11 cellular contexts compared by ENCODE assay signal in genomic region chr14:49966304-49966809, GRCh38.
DNase-seq lines count a peak whose midpoint lies in the region; ATAC-seq and TF ChIP-seq lines count a peak whose summit lies in the region.
"Had no signal": no experiment of that assay in that cellular context is flagged by ENCODE, and none has a peak within 500 bp of the region (broad histone marks: within the 10 kb centered on the region; RNA-seq: fewer than 3 reads in every experiment).

No MANE protein-coding gene starts in this region.

- no peak overlapping the region for H3K27ac Mint-ChIP-seq in neural progenitor cell
- H3K27ac Mint-ChIP-seq in CD8-positive, alpha-beta memory T cell, result peak overlapping the region in 2 of 8 donors; percentile 19 to 58

- H3K9me3 ChIP-seq in neural progenitor cell (ENCODE audit: low read depth), result no peaks in the 10 kb centered on the region
- no peaks in the 10 kb centered on the region for H3K9me3 ChIP-seq in CD8-positive, alpha-beta memory T cell (ENCODE audit: low read length)

- no peaks in the 10 kb centered on the region for H3K36me3 Mint-ChIP-seq in neural progenitor cell
- H3K36me3 Mint-ChIP-seq in CD8-positive, alpha-beta memory T cell, result peaks cover 0 to 5% (median 0%) of the 10 kb centered on the region in 3 donors
- H3K36me3 Mint-ChIP-seq: CD4-positive, CD25-positive, alpha-beta regulatory T cell had no signal

- H3K9ac ChIP-seq in neural progenitor cell, result no peak overlapping the region

- H3K4me3 Mint-ChIP-seq in neural progenitor cell, result no peak overlapping the region
- H3K4me3 Mint-ChIP-seq in CD8-positive, alpha-beta memory T cell, result peak overlapping the region in 1 of 7 donors; percentile 20

- peak overlapping the region; percentile 88 for H2AFZ ChIP-seq in neural progenitor cell (replicated peaks)

- no peak overlapping the region for H3K4me3 ChIP-seq in neural progenitor cell
- no peak overlapping the region for H3K4me3 ChIP-seq in CD8-positive, alpha-beta memory T cell (ENCODE audit: low read length)

- CTCF ChIA-PET in CD8-positive, alpha-beta memory T cell (lab: Charles Lee), result interaction anchor here (0.9 kb wide), 1 partner anchor 8 kb away, joined by 3 read pairs; no protein-coding TSS in a partner anchor

- peak; percentile 67 for DNase-seq in ELF-1 (ENCODE audit: low read depth, low spot score)
- DNase-seq in RPMI7951 (ENCODE audit: low read depth), result peak; percentile 26
- DNase-seq in foreskin keratinocyte, result no peak
- DNase-seq in neural progenitor cell (ENCODE audit: low spot score), result peak; percentile 35
- DNase-seq in activated CD4-positive, CD25-positive, alpha-beta regulatory T cell (lab: John Stamatoyannopoulos, UW), result no peak
- no peak for DNase-seq in activated effector memory CD4-positive, alpha-beta T cell treated with anti-CD3 and anti-CD28 coated beads, Interleukin-2, amount 50 U/mL, for 16 hours
- DNase-seq in CD8-positive, alpha-beta memory T cell, result no peak
- DNase-seq in T-helper 1 cell, result no peak
- DNase-seq: CD4-positive, CD25-positive, alpha-beta regulatory T cell; dermis blood vessel endothelial cell; stimulated activated CD4-positive, alpha-beta T cell treated with anti-CD3 and anti-CD28 coated beads, Interleukin-1b, Interleukin-23, amount 100 ng/mL, for 48 hours had no signal

- H3K9me3 Mint-ChIP-seq in neural progenitor cell, result no peaks in the 10 kb centered on the region
- H3K9me3 Mint-ChIP-seq in CD8-positive, alpha-beta memory T cell, result no peaks in the 10 kb centered on the region
- H3K9me3 Mint-ChIP-seq: CD4-positive, CD25-positive, alpha-beta regulatory T cell had no signal

- TF ChIP-seq CTCF in foreskin keratinocyte (conservative IDR thresholded peaks at IDR 0.05) (peak; percentile 6), neural progenitor cell (IDR thresholded peaks at IDR 0.05) (no peak)

- peaks cover 13% of the 10 kb centered on the region for H3K4me1 Mint-ChIP-seq in neural progenitor cell
- peaks cover 12 to 26% (median 19%) of the 10 kb centered on the region in 3 donors for H3K4me1 Mint-ChIP-seq in CD8-positive, alpha-beta memory T cell

- ATAC-seq in foreskin keratinocyte, result no peak

- H4K20me1 ChIP-seq in neural progenitor cell (ENCODE audit: low read depth), result no peaks in the 10 kb centered on the region

- peaks cover 37% of the 10 kb centered on the region for H3K4me1 ChIP-seq in foreskin keratinocyte
- peaks cover 12% of the 10 kb centered on the region for H3K4me1 ChIP-seq in neural progenitor cell
- H3K4me1 ChIP-seq in CD8-positive, alpha-beta memory T cell (ENCODE audit: insufficient read depth, low read length), result peaks cover 17% of the 10 kb centered on the region

- POLR2A ChIA-PET in CD8-positive, alpha-beta memory T cell (lab: Charles Lee), result no interaction called here

- H3K36me3 ChIP-seq in neural progenitor cell, result no peaks in the 10 kb centered on the region
- no peaks in the 10 kb centered on the region for H3K36me3 ChIP-seq in CD8-positive, alpha-beta memory T cell (ENCODE audit: insufficient read depth, low read length)

- H3K27ac ChIP-seq in foreskin keratinocyte (peak overlapping the region; percentile 58), neural progenitor cell (no peak overlapping the region)
- no peak overlapping the region for H3K27ac ChIP-seq in CD8-positive, alpha-beta memory T cell (ENCODE audit: low read depth, low read length)

- peaks cover 3% of the 10 kb centered on the region for H3K27me3 Mint-ChIP-seq in neural progenitor cell (ENCODE audit: insufficient read depth, low read depth)
- peaks cover 0 to 1% of the 10 kb centered on the region in 2 donors for H3K27me3 Mint-ChIP-seq in CD8-positive, alpha-beta memory T cell
- H3K27me3 Mint-ChIP-seq: CD4-positive, CD25-positive, alpha-beta regulatory T cell had no signal

- H3K4me2 ChIP-seq in neural progenitor cell, result no peak overlapping the region

- H3F3A ChIP-seq in neural progenitor cell (ENCODE audit: low read depth), result no peaks in the 10 kb centered on the region

- H3K27me3 ChIP-seq in foreskin keratinocyte (no peaks in the 10 kb centered on the region), neural progenitor cell (no peaks in the 10 kb centered on the region)
- no peaks in the 10 kb centered on the region for H3K27me3 ChIP-seq in CD8-positive, alpha-beta memory T cell (ENCODE audit: insufficient read depth, low read length, poor library complexity, severe bottlenecking)

- H3K79me2 ChIP-seq in neural progenitor cell (ENCODE audit: low read depth), result no peaks in the 10 kb centered on the region

Comparison
In these comparisons a context has a peak if more than half of its experiments do, and no peak if none do; other contexts are left out.
1. DNase-seq: peak in ELF-1 (single experiment), RPMI7951 (single experiment) and neural progenitor cell (single experiment); none in foreskin keratinocyte (0 of 2), activated CD4-positive, CD25-positive, alpha-beta regulatory T cell (0 of 4), activated effector memory CD4-positive, alpha-beta T cell treated with anti-CD3 and anti-CD28 coated beads, Interleukin-2, amount 50 U/mL, for 16 hours (single experiment), CD8-positive, alpha-beta memory T cell (0 of 5) and T-helper 1 cell (0 of 5).